ENCODE assay signal across 2 cellular contexts in genomic region chr17:351875-352420, GRCh38.
A peak's percentile ranks its signal among the peaks of the same experiment; 100 is the strongest.
TF ChIP-seq lines count a peak whose summit lies in the region.

No MANE protein-coding gene starts in this region.

TF ChIP-seq in IMR-90, 13 proteins besides CTCF, POLR2A, EP300 and RAD21:
- TF ChIP-seq CHD1 (IDR thresholded peaks at IDR 0.05; ENCODE audit: low read depth, low read length), result no peak

TF ChIP-seq in HepG2, 621 proteins besides CTCF, POLR2A, EP300 and RAD21 (continues in another document):
- TF ChIP-seq ZNF225 (CRISPR knock-in tag; IDR thresholded peaks at IDR 0.05), result 0 out of 2 replicates have a peak, but pooled peaks have one; percentile 46
- TF ChIP-seq HCFC1 (IDR thresholded peaks at IDR 0.05; ENCODE audit: low read depth, low read length), result no peak
- peak; percentile 51; the same call in 1 of the 2 replicates for TF ChIP-seq ZNF691 (CRISPR knock-in tag; IDR thresholded peaks at IDR 0.05; ENCODE audit: borderline replicate concordance, low read depth)
- TF ChIP-seq ZNF563 (CRISPR knock-in tag; IDR thresholded peaks at IDR 0.05), result no peak
- TF ChIP-seq SIN3A (IDR thresholded peaks at IDR 0.05; ENCODE audit: borderline replicate concordance, low read depth, low read length), result 0 out of 2 replicates have a peak, but pooled peaks have one; percentile 23
- no peak for TF ChIP-seq CSRNP1 (CRISPR knock-in tag; IDR thresholded peaks at IDR 0.05)
- 0 out of 2 replicates have a peak, but pooled peaks have one; percentile 10 for TF ChIP-seq ZNF564 (CRISPR knock-in tag; IDR thresholded peaks at IDR 0.05)
- peak; percentile 55; the same call in 1 of the 2 replicates for TF ChIP-seq NFATC3 (CRISPR knock-in tag; IDR thresholded peaks at IDR 0.05)
- 0 out of 2 replicates have a peak, but pooled peaks have one; percentile 41 for TF ChIP-seq ZNF780A (CRISPR knock-in tag; IDR thresholded peaks at IDR 0.05)
- 0 out of 2 replicates have a peak, but pooled peaks have one; percentile 14 for TF ChIP-seq ZNF572 (CRISPR knock-in tag; IDR thresholded peaks at IDR 0.05)
- TF ChIP-seq BCL3 (CRISPR knock-in tag; IDR thresholded peaks at IDR 0.05), result peak; percentile 69; the same call in 1 of the 2 replicates
- TF ChIP-seq ZNF580 (CRISPR knock-in tag; IDR thresholded peaks at IDR 0.05; ENCODE audit: borderline replicate concordance, low read depth), result no peak
- TF ChIP-seq BORCS8-MEF2B (CRISPR knock-in tag; IDR thresholded peaks at IDR 0.05), result 0 out of 2 replicates have a peak, but pooled peaks have one; percentile 1
- no peak for TF ChIP-seq PRDM4 (CRISPR knock-in tag; IDR thresholded peaks at IDR 0.05; ENCODE audit: borderline replicate concordance)
- 0 out of 2 replicates have a peak, but pooled peaks have one; percentile 29 for TF ChIP-seq SALL1 (CRISPR knock-in tag; IDR thresholded peaks at IDR 0.05)
- TF ChIP-seq ZNF224 (CRISPR knock-in tag; IDR thresholded peaks at IDR 0.05), result 0 out of 2 replicates have a peak, but pooled peaks have one; percentile 7
- 0 out of 2 replicates have a peak, but pooled peaks have one; percentile 61 for TF ChIP-seq ZNF44 (CRISPR knock-in tag; IDR thresholded peaks at IDR 0.05)
- TF ChIP-seq ZBED4 (CRISPR knock-in tag; IDR thresholded peaks at IDR 0.05; ENCODE audit: borderline replicate concordance), result no peak
- TF ChIP-seq REL (CRISPR knock-in tag; conservative IDR thresholded peaks at IDR 0.05), result 0 out of 2 replicates have a peak, but pooled peaks have one; percentile 19
- TF ChIP-seq SOX13 (IDR thresholded peaks at IDR 0.05), result 0 out of 2 replicates have a peak, but pooled peaks have one; percentile 21
- TF ChIP-seq SOX13 (CRISPR knock-in tag; conservative IDR thresholded peaks at IDR 0.05 in 1 of 2, IDR thresholded peaks at IDR 0.05 in 1 of 2), result no peak
- TF ChIP-seq ARNT2 (CRISPR knock-in tag; IDR thresholded peaks at IDR 0.05; ENCODE audit: low read depth), result peak; percentile 67; the same call in 1 of the 2 replicates
- TF ChIP-seq ZC3H4 (CRISPR knock-in tag; IDR thresholded peaks at IDR 0.05; ENCODE audit: borderline replicate concordance), result peak; percentile 84; the same call in 1 of the 2 replicates
- 0 out of 2 replicates have a peak, but pooled peaks have one; percentile 26 for TF ChIP-seq ZNF557 (CRISPR knock-in tag; IDR thresholded peaks at IDR 0.05)
- TF ChIP-seq ZNF598 (CRISPR knock-in tag; IDR thresholded peaks at IDR 0.05; ENCODE audit: borderline replicate concordance), result 0 out of 2 replicates have a peak, but pooled peaks have one; percentile 31
- TF ChIP-seq ZNF318 (CRISPR knock-in tag; IDR thresholded peaks at IDR 0.05), result 0 out of 2 replicates have a peak, but pooled peaks have one; percentile 62
- peak; percentile 79; the same call in 1 of the 2 replicates for TF ChIP-seq ZFP41 (CRISPR knock-in tag; IDR thresholded peaks at IDR 0.05; ENCODE audit: borderline replicate concordance)
- peak; percentile 65 for TF ChIP-seq AGO2 (optimal IDR thresholded peaks at IDR 0.05; ENCODE audit: low read depth, low read length)
- TF ChIP-seq AKAP8 (CRISPR knock-in tag; IDR thresholded peaks at IDR 0.05), result no peak
- no peak; the same call in 1 of the 2 replicates for TF ChIP-seq ZNF878 (CRISPR knock-in tag; IDR thresholded peaks at IDR 0.05)
- TF ChIP-seq TIGD3 (CRISPR knock-in tag; IDR thresholded peaks at IDR 0.05; ENCODE audit: borderline replicate concordance), result peak; percentile 59; the same call in 1 of the 2 replicates
- TF ChIP-seq ZNF558 (CRISPR knock-in tag; IDR thresholded peaks at IDR 0.05; ENCODE audit: borderline replicate concordance), result peak; percentile 41; the same call in 1 of the 2 replicates
